In genomic region chr1:15296602-15297321, GRCh38 we compare ENCODE assay signal across 14 cellular contexts. TPM values are rescaled to one million over a fixed set of nuclear protein-coding genes. Genes with fewer than 3 reads are reported as not detected.
DNase-seq lines count a peak whose midpoint lies in the region; ATAC-seq, FAIRE-seq and TF ChIP-seq lines count a peak whose summit lies in the region.
"Had no signal": no experiment of that assay in that cellular context is flagged by ENCODE, and none has a peak within 500 bp of the region (broad histone marks: within the 10 kb centered on the region; RNA-seq: fewer than 3 reads in every experiment).

No MANE protein-coding gene starts in this region.

- TF ChIP-seq EP300 in HepG2 (IDR thresholded peaks at IDR 0.05; ENCODE audit: low read depth in 2 of 2, low read length in 2 of 2), result no peak
- no peak for TF ChIP-seq EP300 in HepG2 (CRISPR knock-in tag; IDR thresholded peaks at IDR 0.05; ENCODE audit: borderline replicate concordance)

- BruUV-seq in HepG2 (replicated peaks; lab: Mats Ljungman, UMichigan), result no TSS peak
- BruUV-seq in PC-3 (replicated peaks; lab: Mats Ljungman, UMichigan), result no TSS peak

- no peak overlapping the region for H2AFZ ChIP-seq in HepG2 (ENCODE audit: low read length)
- H2AFZ ChIP-seq in PC-3 (ENCODE audit: low read length), result 0 out of 2 replicates have a peak overlapping the region, but pooled peaks have one; percentile 21

- H3K9ac ChIP-seq in HepG2 (ENCODE audit: insufficient read depth, low read depth, low read length), result no peak overlapping the region
- no peak overlapping the region for H3K9ac ChIP-seq in PC-3 (ENCODE audit: low read length)
- H3K9ac ChIP-seq in mesendoderm (ENCODE audit: low read length), result no peak overlapping the region

- H3K4me2 ChIP-seq in HepG2 (ENCODE audit: low read depth, low read length) (no peak overlapping the region), PC-3 (ENCODE audit: low read length) (no peak overlapping the region), mesendoderm (ENCODE audit: low read length) (no peak overlapping the region)

- intact Hi-C loops in HepG2 (cut with micrococcal nuclease; ENCODE audit: unreplicated experiment), result no loop called here
- intact Hi-C loops in right lobe of liver (cut with DNase I), result no loop called here
- intact Hi-C loops in PC-3 (cut with micrococcal nuclease), result no loop called here

- no peak overlapping the region for H2BK5ac ChIP-seq in mesendoderm (ENCODE audit: low read length)

- H3K9me2 ChIP-seq in PC-3 (replicated peaks; ENCODE audit: low read length), result no peaks in the 10 kb centered on the region

- TF ChIP-seq POLR2A in HepG2 (IDR thresholded peaks at IDR 0.05; ENCODE audit: insufficient read depth in 1 of 2, low read depth in 2 of 2, low read length in 2 of 2) (no peak), right lobe of liver (IDR thresholded peaks at IDR 0.05) (no peak)

- no peak for TF ChIP-seq RAD21 in HepG2 (CRISPR knock-in tag; IDR thresholded peaks at IDR 0.05)

- 59% methylated on average over 9 of the region's 9 CpGs for WGBS in HepG2 (ENCODE audit: low lambda C conversion rate)
- WGBS in right lobe of liver (ENCODE audit: insufficient coverage, low coverage, low lambda C conversion rate, missing lambda C conversion rate), result 77% methylated on average over 5 of the region's 9 CpGs
- no CpG with 5 or more reads among the region's 9 CpGs for WGBS in mesendoderm (ENCODE audit: extremely low coverage, insufficient coverage, low lambda C conversion rate)

- POLR2A ChIA-PET in HepG2 (lab: Yijun Ruan, JAX) (no interaction called here), PC-3 (lab: Charles Lee; ENCODE audit: unreplicated experiment) (no interaction called here)

- H4K20me1 ChIP-seq in HepG2 (ENCODE audit: insufficient read depth, low read length) (no peaks in the 10 kb centered on the region), PC-3 (ENCODE audit: low read length) (no peaks in the 10 kb centered on the region)

- H3F3A ChIP-seq in PC-3 (ENCODE audit: low read length, unreplicated experiment), result no peaks in the 10 kb centered on the region

- H4K5ac ChIP-seq in mesendoderm (ENCODE audit: low read length), result no peak overlapping the region

- H4K8ac ChIP-seq in mesendoderm (ENCODE audit: low read depth, low read length), result no peak overlapping the region

- H2BK15ac ChIP-seq in mesendoderm (replicated peaks; ENCODE audit: low read depth), result no peak overlapping the region

- H3K9me3 ChIP-seq in HepG2 (ENCODE audit: low read length) (no peaks in the 10 kb centered on the region), right lobe of liver (no peaks in the 10 kb centered on the region), PC-3 (ENCODE audit: low read length) (no peaks in the 10 kb centered on the region)
- H3K9me3 ChIP-seq: prostate gland had no signal

- H2BK120ac ChIP-seq in mesendoderm (ENCODE audit: low read depth, low read length), result no peak overlapping the region

- H3K79me1 ChIP-seq in mesendoderm (ENCODE audit: low read length), result no peaks in the 10 kb centered on the region

- no peak overlapping the region for H3K27ac ChIP-seq in HepG2 (ENCODE audit: extremely low read length, insufficient read depth, low read length)
- no peak overlapping the region for H3K27ac ChIP-seq in right lobe of liver
- H3K27ac ChIP-seq in PC-3 (ENCODE audit: low read length), result no peak overlapping the region
- H3K27ac ChIP-seq in foreskin keratinocyte, result no peak overlapping the region
- H3K27ac ChIP-seq in mesendoderm (ENCODE audit: low read depth, low read length), result no peak overlapping the region
- H3K27ac ChIP-seq: prostate gland, upper lobe of left lung had no signal

- in situ Hi-C loops in HepG2 (cut with HindIII; ENCODE audit: extremely low pct_ligation_motif_present, low pct_unique_long_range_greater_than_20kb), result no loop called here

- no peak for FAIRE-seq in HepG2 (lab: Jason Lieb, UNC)

- DNase-seq in HepG2 (ENCODE audit: low spot score) (no peak), right lobe of liver (no peak), PC-3 (peak; percentile 26), foreskin keratinocyte (peak in 1 of 2 donors; percentile 50), mesendoderm (no peak), DMS79 (lab: John Stamatoyannopoulos, UW) (no peak)
- DNase-seq: DMS153, GOT3, Karpas-422, NCI-H2081, upper lobe of left lung had no signal

- peaks cover 2 to 7% of the 10 kb centered on the region in 2 experiments; a peak in 3 of 5 replicates for H3K27me3 ChIP-seq in HepG2 (ENCODE audit: control insufficient read depth in 1 of 2, insufficient read depth in 2 of 2, low read length in 2 of 2)
- no peaks in the 10 kb centered on the region for H3K27me3 ChIP-seq in right lobe of liver
- no peaks in the 10 kb centered on the region for H3K27me3 ChIP-seq in PC-3 (ENCODE audit: low read length)
- H3K27me3 ChIP-seq in foreskin keratinocyte, result no peaks in the 10 kb centered on the region
- H3K27me3 ChIP-seq in mesendoderm (ENCODE audit: insufficient read depth, low read length, poor library complexity), result no peaks in the 10 kb centered on the region
- H3K27me3 ChIP-seq: upper lobe of left lung had no signal

- CTCF ChIA-PET in HepG2 (lab: Yijun Ruan, JAX; ENCODE audit: low intra/inter-chr PET ratio, low total read pairs), result no interaction called here
- CTCF ChIA-PET in PC-3 (lab: Charles Lee), result no interaction called here

- H3K56ac ChIP-seq in mesendoderm (ENCODE audit: low read length), result no peak overlapping the region

- no peak overlapping the region for H3K18ac ChIP-seq in mesendoderm (ENCODE audit: low read length)

- no peak overlapping the region for H3K23ac ChIP-seq in mesendoderm (ENCODE audit: low read length)

- H2AK5ac ChIP-seq in mesendoderm (ENCODE audit: low read length), result no peak overlapping the region

- H3K4ac ChIP-seq in mesendoderm (ENCODE audit: low read depth, low read length), result no peak overlapping the region

- H3K36me3 ChIP-seq in HepG2 (replicated peaks in 1 of 2; ENCODE audit: control insufficient read depth in 1 of 2, insufficient read depth in 2 of 2, low read length in 2 of 2) (no peaks in the 10 kb centered on the region), right lobe of liver (no peaks in the 10 kb centered on the region), PC-3 (ENCODE audit: low read depth, low read length) (no peaks in the 10 kb centered on the region), mesendoderm (ENCODE audit: control insufficient read depth, insufficient read depth, low read length) (no peaks in the 10 kb centered on the region)
- H3K36me3 ChIP-seq: prostate gland, upper lobe of left lung had no signal

- no peak for ATAC-seq in HepG2
- no peak for ATAC-seq in right lobe of liver
- ATAC-seq in PC-3, result no peak
- ATAC-seq in foreskin keratinocyte, result peak; percentile 55
- ATAC-seq in GM18511 (IDR thresholded peaks at IDR 0.05; ENCODE audit: unreplicated experiment), result no peak
- no peak for ATAC-seq in GM18502 (IDR thresholded peaks at IDR 0.05; ENCODE audit: poor library complexity, unreplicated experiment)

- no peak overlapping the region for H3K4me3 ChIP-seq in HepG2 (replicated peaks in 1 of 3; ENCODE audit: insufficient read depth in 1 of 3, low read depth in 2 of 3, low read length in 3 of 3)
- H3K4me3 ChIP-seq in right lobe of liver, result no peak overlapping the region
- H3K4me3 ChIP-seq in PC-3 (ENCODE audit: low read length), result no peak overlapping the region
- no peak overlapping the region for H3K4me3 ChIP-seq in mesendoderm (ENCODE audit: low read length)
- H3K4me3 ChIP-seq: prostate gland, upper lobe of left lung had no signal

- H3K79me2 ChIP-seq in HepG2 (ENCODE audit: insufficient read depth, low read length) (no peaks in the 10 kb centered on the region), PC-3 (ENCODE audit: low read length) (no peaks in the 10 kb centered on the region), mesendoderm (ENCODE audit: control insufficient read depth, insufficient read depth, low read length) (no peaks in the 10 kb centered on the region)

- H3K4me1 ChIP-seq in HepG2 (ENCODE audit: insufficient read depth, low read length) (peaks cover 20% of the 10 kb centered on the region), right lobe of liver (no peaks in the 10 kb centered on the region), PC-3 (ENCODE audit: insufficient read depth, low read length) (no peaks in the 10 kb centered on the region; the same call in 1 of the 2 replicates), foreskin keratinocyte (peaks cover 7% of the 10 kb centered on the region), mesendoderm (ENCODE audit: control insufficient read depth, low read depth, low read length) (no peaks in the 10 kb centered on the region)
- H3K4me1 ChIP-seq: prostate gland, upper lobe of left lung had no signal

- TF ChIP-seq CTCF in HepG2 (CRISPR knock-in tag; IDR thresholded peaks at IDR 0.05) (no peak), right lobe of liver (IDR thresholded peaks at IDR 0.05) (no peak), PC-3 (conservative IDR thresholded peaks at IDR 0.05; ENCODE audit: low read depth, low read length) (no peak), foreskin keratinocyte (conservative IDR thresholded peaks at IDR 0.05) (no peak)

RNA-seq across cellular contexts. Expression of gene FHAD1, which starts 49.7 kb away (rescaled TPM):
- total RNA-seq in HepG2 (2016; rRNA removed; fragmentation: Illumina TruSeq; extraction: Trizol) (not detected in 2 replicates), right lobe of liver (under 1 TPM in 3 of 6 experiments, not detected in 3; 0.06 to 0.53 (median 0.12) TPM), PC-3 (2014; rRNA removed) (0.95 and 1.4 TPM in 2 replicates), foreskin keratinocyte (0.24 and 0.25 TPM in 2 replicates)
- not detected in 2 replicates for total RNA-seq in HepG2 (2016; cell fraction: cytosol; rRNA removed; fragmentation: Illumina TruSeq; extraction: Trizol; ENCODE audit: low read depth)
- not detected in 2 replicates for total RNA-seq in HepG2 (2016; cell fraction: insoluble cytoplasmic fraction; rRNA removed; fragmentation: Illumina TruSeq; extraction: Trizol)
- not detected in 2 replicates for total RNA-seq in HepG2 (2016; cell fraction: membrane; rRNA removed; fragmentation: Illumina TruSeq; extraction: Trizol)
- total RNA-seq in HepG2 (2016; cell fraction: nucleus; rRNA removed; fragmentation: Illumina TruSeq; extraction: Trizol), result not detected in 2 replicates
- polyA plus RNA-seq in HepG2 (2011; rRNA removed) (not detected in 2 replicates), foreskin keratinocyte (0.16 and 0.24 TPM in 2 replicates)
- 0.01 and 0.03 TPM in 2 replicates for polyA plus RNA-seq in HepG2 (2011; cell fraction: cytosol; rRNA removed)
- 0.03 and 0.08 TPM in 2 replicates for polyA plus RNA-seq in HepG2 (2011; cell fraction: nucleus; rRNA removed)
- polyA plus RNA-seq in HepG2 (2012), result 0.08 and 0.11 TPM in 2 replicates
- not detected in 2 replicates for polyA plus RNA-seq in HepG2 (2016; cell fraction: cytosol; fragmentation: Illumina TruSeq; extraction: Trizol; ENCODE audit: low read depth)
- not detected in 2 replicates for polyA plus RNA-seq in HepG2 (2016; cell fraction: insoluble cytoplasmic fraction; fragmentation: Illumina TruSeq; extraction: Trizol; ENCODE audit: low read depth)
- not detected in 2 replicates for polyA plus RNA-seq in HepG2 (2016; cell fraction: membrane; fragmentation: Illumina TruSeq; extraction: Trizol; ENCODE audit: low read depth)
- 0.27 TPM in 1 of 2 replicates, not detected in the other for polyA plus RNA-seq in HepG2 (2016; cell fraction: nucleus; fragmentation: Illumina TruSeq; extraction: Trizol; ENCODE audit: insufficient read depth, low read depth)
- 0.04 and 0.80 TPM in 2 replicates for polyA minus RNA-seq in HepG2 (2011; rRNA and poly(A)+ RNA removed; ENCODE audit: low replicate concordance)
- not detected in 2 replicates for polyA minus RNA-seq in HepG2 (2011; cell fraction: cytosol; rRNA and poly(A)+ RNA removed)
- polyA minus RNA-seq in HepG2 (2011; cell fraction: nucleus; rRNA and poly(A)+ RNA removed), result not detected in 2 replicates
- 0.48 TPM for polyA plus RNA-seq in mesendoderm (2013, experiment 1 of 2)
- polyA plus RNA-seq in mesendoderm (2013, experiment 2 of 2), result 0.32 TPM
